ENCODE assay signal across 8 cellular contexts in genomic region chr10:50421026-50421719, GRCh38.
A peak's percentile ranks its signal among the peaks of the same experiment; 100 is the strongest.
DNase-seq lines count a peak whose midpoint lies in the region; ATAC-seq, FAIRE-seq and TF ChIP-seq lines count a peak whose summit lies in the region.

No MANE protein-coding gene starts in this region.

- no peak overlapping the region for H3K4me3 Mint-ChIP-seq in WTC11

- peaks cover 6% of the 10 kb centered on the region for H3K9me3 Mint-ChIP-seq in WTC11

- H3K4me3 ChIP-seq in psoas muscle, result no peak overlapping the region

- intact Hi-C loops in psoas muscle (cut with DNase I), result loop anchor here in 1 of 2 donors (5.0 kb wide), 1 partner anchor 201 kb away; the partner anchor contains the start of gene SGMS1

- H3K27me3 Mint-ChIP-seq in WTC11 (ENCODE audit: low read depth), result no peaks in the 10 kb centered on the region

- H3K36me3 ChIP-seq in psoas muscle (ENCODE audit: insufficient read depth in 1 of 2, low read depth in 1 of 2), result no peaks in the 10 kb centered on the region

- ATAC-seq in GM19438 (IDR thresholded peaks at IDR 0.05; ENCODE audit: low read depth, unreplicated experiment), result peak; percentile 41
- peak; percentile 54 for ATAC-seq in WTC11
- peak; percentile 34 for ATAC-seq in foreskin keratinocyte
- peak in 2 of 4 donors; percentile 39 to 53 for ATAC-seq in psoas muscle

- H3K27ac ChIP-seq in foreskin keratinocyte (no peak overlapping the region), psoas muscle (no peak overlapping the region)

- H3K4me1 ChIP-seq in foreskin keratinocyte (peaks cover 13% of the 10 kb centered on the region), psoas muscle (peaks cover 24% of the 10 kb centered on the region)

- H3K27ac Mint-ChIP-seq in WTC11, result no peak overlapping the region

- CTCF ChIA-PET in WTC11 (lab: Charles Lee), result interaction anchor here (0.6 to 1.3 kb wide), 3 partner anchors 53 to 145 kb away, joined by 3 to 4 read pairs (median 3); no protein-coding TSS in a partner anchor

- no peak; the same call in 1 of the 2 replicates for TF ChIP-seq CTCF in WTC11 (IDR thresholded peaks at IDR 0.05)
- TF ChIP-seq CTCF in foreskin keratinocyte (conservative IDR thresholded peaks at IDR 0.05), result peak; percentile 77
- TF ChIP-seq CTCF in psoas muscle (IDR thresholded peaks at IDR 0.05), result peak; percentile 59

- WGBS in psoas muscle, 3 donors, result 87 to 90% (median 88%) methylated on average over 6 of the region's 6 CpGs

- peak; percentile 19 for DNase-seq in G401 (ENCODE audit: low spot score)
- peak; percentile 35 for DNase-seq in HTR-8/SVneo (ENCODE audit: insufficient read length, low spot score)
- DNase-seq in WTC11 (ENCODE audit: low spot score), result peak; percentile 46
- DNase-seq in foreskin keratinocyte, result peak in 1 of 2 donors; percentile 19
- no peak for DNase-seq in psoas muscle
- no peak for DNase-seq in SHP77 treated with DMSO at 0.1 percent for 48 hours (lab: John Stamatoyannopoulos, UW)
- no peak for DNase-seq in mesenteric fat pad (ENCODE audit: low spot score)

- H3K9me3 ChIP-seq in psoas muscle, result no peaks in the 10 kb centered on the region

- no peaks in the 10 kb centered on the region for H3K27me3 ChIP-seq in foreskin keratinocyte
- H3K27me3 ChIP-seq in psoas muscle (ENCODE audit: insufficient read depth in 3 of 3, low read length in 2 of 3), result no peaks in the 10 kb centered on the region

- POLR2A ChIA-PET in WTC11 (lab: Charles Lee), result no interaction called here

- H3K36me3 Mint-ChIP-seq in WTC11, result no peaks in the 10 kb centered on the region

- peaks cover 35% of the 10 kb centered on the region for H3K4me1 Mint-ChIP-seq in WTC11

- no peak for FAIRE-seq in HTR-8/SVneo (lab: Jason Lieb, UNC)

- in situ Hi-C loops in G401 (cut with HindIII; ENCODE audit: low sequenced_read_pairs), result no loop called here

TF ChIP-seq in WTC11, 78 proteins besides CTCF, POLR2A, EP300 and RAD21:
- TF ChIP-seq CDX4 (CRISPR knock-in tag; IDR thresholded peaks at IDR 0.05; ENCODE audit: borderline replicate concordance) (no peak), RORB (CRISPR knock-in tag; IDR thresholded peaks at IDR 0.05) (no peak), ZNF423 (CRISPR knock-in tag; IDR thresholded peaks at IDR 0.05) (no peak)

Comparison
In these comparisons a context has a peak if more than half of its experiments do, and no peak if none do; other contexts are left out.
1. DNase-seq: peak in G401 (single experiment), HTR-8/SVneo (single experiment) and WTC11 (single experiment); none in psoas muscle (0 of 2), SHP77 treated with DMSO at 0.1 percent for 48 hours (single experiment) and mesenteric fat pad (single experiment).